ENCODE assay signal across 25 cellular contexts in genomic region chr17:79720705-79721295, GRCh38. TPM values are rescaled to one million over a fixed set of nuclear protein-coding genes. Genes with fewer than 3 reads are reported as not detected.
A peak's percentile ranks its signal among the peaks of the same experiment; 100 is the strongest.
DNase-seq lines count a peak whose midpoint lies in the region; ATAC-seq and TF ChIP-seq lines count a peak whose summit lies in the region.
"Had no signal": no experiment of that assay in that cellular context is flagged by ENCODE, and none has a peak within 500 bp of the region (broad histone marks: within the 10 kb centered on the region; RNA-seq: fewer than 3 reads in every experiment).

No MANE protein-coding gene starts in this region.

- H3K27me3 ChIP-seq in BE2C, result no peaks in the 10 kb centered on the region
- H3K27me3 ChIP-seq in SK-N-SH (ENCODE audit: insufficient read depth), result peaks cover 15% of the 10 kb centered on the region; the same call in 1 of the 2 replicates
- H3K27me3 ChIP-seq in neuronal stem cell (ENCODE audit: control insufficient read depth in 3 of 3, insufficient read depth in 3 of 3, low read depth in 1 of 3, low read length in 3 of 3), result peaks cover 0 to 16% (median 0%) of the 10 kb centered on the region in 3 experiments
- no peaks in the 10 kb centered on the region for H3K27me3 ChIP-seq in endodermal cell (ENCODE audit: control insufficient read depth, insufficient read depth, low read length, poor library complexity, severe bottlenecking)
- H3K27me3 ChIP-seq: Peyer's patch had no signal

- H3K9ac ChIP-seq in SK-N-SH (no peak overlapping the region), neuronal stem cell (ENCODE audit: low read depth, low read length, poor library complexity) (no peak overlapping the region), endodermal cell (ENCODE audit: extremely low read depth, low read length, poor library complexity, severe bottlenecking) (no peak overlapping the region)
- H3K9ac ChIP-seq: GM23248 had no signal

- H3K4me1 Mint-ChIP-seq in activated T-cell treated with anti-CD3 and anti-CD28 coated beads, Interleukin-2, amount 50 U/mL, for 72 hours (ENCODE audit: low read depth), result no peaks in the 10 kb centered on the region
- peaks cover 2% of the 10 kb centered on the region for H3K4me1 Mint-ChIP-seq in endodermal cell

- WGBS in SK-N-SH (ENCODE audit: low lambda C conversion rate), result 40% methylated on average over 15 of the region's 15 CpGs
- no CpG with 5 or more reads among the region's 15 CpGs for WGBS in neuronal stem cell (ENCODE audit: extremely low coverage in 2 of 2, insufficient read length in 2 of 2, insufficient replicate concordance in 1 of 2), 2 donors
- WGBS in endodermal cell (ENCODE audit: insufficient coverage in 1 of 2, insufficient read length in 1 of 2), 2 experiments, result 76 to 85% methylated on average over 3 to 11 of the region's 15 CpGs

- no peaks in the 10 kb centered on the region for H3K9me3 Mint-ChIP-seq in activated T-cell treated with anti-CD3 and anti-CD28 coated beads, Interleukin-2, amount 50 U/mL, for 72 hours
- H3K9me3 Mint-ChIP-seq in endodermal cell, result peaks cover 2% of the 10 kb centered on the region

- no peak overlapping the region for H2BK12ac ChIP-seq in neuronal stem cell (ENCODE audit: low read length)

- H3K4me3 Mint-ChIP-seq in activated T-cell treated with anti-CD3 and anti-CD28 coated beads, Interleukin-2, amount 50 U/mL, for 72 hours, result no peak overlapping the region
- no peak overlapping the region for H3K4me3 Mint-ChIP-seq in endodermal cell
- H3K4me3 Mint-ChIP-seq: H9 had no signal

- H3K9me2 ChIP-seq in SK-N-SH, result no peaks in the 10 kb centered on the region

- no peak for TF ChIP-seq EP300 in SK-N-SH (IDR thresholded peaks at IDR 0.05; ENCODE audit: borderline replicate concordance in 1 of 2, low read depth in 1 of 2, low read length in 1 of 2)

- H2BK5ac ChIP-seq in neuronal stem cell (ENCODE audit: low read length), result no peak overlapping the region

- H2BK15ac ChIP-seq in neuronal stem cell (ENCODE audit: low read length), result peak overlapping the region; percentile 30

- no peak overlapping the region for H3K27ac Mint-ChIP-seq in activated T-cell treated with anti-CD3 and anti-CD28 coated beads, Interleukin-2, amount 50 U/mL, for 72 hours
- no peak overlapping the region for H3K27ac Mint-ChIP-seq in endodermal cell

- no peaks in the 10 kb centered on the region for H3K36me3 Mint-ChIP-seq in activated T-cell treated with anti-CD3 and anti-CD28 coated beads, Interleukin-2, amount 50 U/mL, for 72 hours (ENCODE audit: insufficient read depth in 2 of 2)
- H3K36me3 Mint-ChIP-seq in endodermal cell (ENCODE audit: low read depth), result no peaks in the 10 kb centered on the region

- no peak overlapping the region for H3K4ac ChIP-seq in neuronal stem cell (ENCODE audit: low read length)

- H3K18ac ChIP-seq in neuronal stem cell (ENCODE audit: low read length), result no peak overlapping the region

- H4K91ac ChIP-seq in neuronal stem cell (ENCODE audit: low read depth, low read length, poor library complexity), result no peak overlapping the region

- no peaks in the 10 kb centered on the region for H3K27me3 Mint-ChIP-seq in activated T-cell treated with anti-CD3 and anti-CD28 coated beads, Interleukin-2, amount 50 U/mL, for 72 hours (ENCODE audit: low read depth)
- H3K27me3 Mint-ChIP-seq in endodermal cell (ENCODE audit: insufficient read depth), result peaks cover 1% of the 10 kb centered on the region

- H2AK5ac ChIP-seq in neuronal stem cell (ENCODE audit: low read depth, low read length), result no peak overlapping the region

- H3K36me3 ChIP-seq in BE2C (no peaks in the 10 kb centered on the region), SK-N-SH (replicated peaks in 1 of 2; ENCODE audit: control insufficient read depth in 1 of 2, insufficient read depth in 2 of 2, low read length in 1 of 2) (no peaks in the 10 kb centered on the region), neuronal stem cell (replicated peaks in 1 of 2; ENCODE audit: control insufficient read depth in 2 of 2, insufficient read depth in 2 of 2, low read length in 2 of 2) (no peaks in the 10 kb centered on the region), endodermal cell (ENCODE audit: control insufficient read depth, insufficient read depth, low read length) (no peaks in the 10 kb centered on the region)
- H3K36me3 ChIP-seq: Peyer's patch had no signal

- H4K8ac ChIP-seq in neuronal stem cell (ENCODE audit: low read depth, low read length), result no peak overlapping the region

- no peak for TF ChIP-seq RAD21 in SK-N-SH (IDR thresholded peaks at IDR 0.05; ENCODE audit: low read length)

- no peak overlapping the region for H3K4me3 ChIP-seq in BE2C (ENCODE audit: low read depth, low read length)
- H3K4me3 ChIP-seq in SK-N-SH (ENCODE audit: low read depth in 2 of 2, low read length in 1 of 2), result no peak overlapping the region
- H3K4me3 ChIP-seq in neuronal stem cell (ENCODE audit: low read length in 2 of 2), result no peak overlapping the region
- no peak overlapping the region for H3K4me3 ChIP-seq in endodermal cell (ENCODE audit: low read length)
- H3K4me3 ChIP-seq: GM12878, GM23248, Peyer's patch, SK-N-MC had no signal

- no peak overlapping the region for H3K4me2 ChIP-seq in SK-N-SH
- no peak overlapping the region for H3K4me2 ChIP-seq in neuronal stem cell (ENCODE audit: insufficient read depth, low read length, poor library complexity, severe bottlenecking)

- H4K20me1 ChIP-seq in SK-N-SH (ENCODE audit: insufficient read depth), result no peaks in the 10 kb centered on the region

- ATAC-seq in HG03521 (IDR thresholded peaks at IDR 0.05; ENCODE audit: unreplicated experiment) (no peak), GM18907 (IDR thresholded peaks at IDR 0.05; ENCODE audit: unreplicated experiment) (no peak)
- no peak for ATAC-seq in activated T-cell treated with anti-CD3 and anti-CD28 coated beads, Interleukin-2, amount 50 U/mL, for 72 hours (replicated peaks in 1 of 2)
- ATAC-seq: GM12878, Right ventricle myocardium inferior had no signal

- no peak overlapping the region for H3K14ac ChIP-seq in neuronal stem cell (ENCODE audit: low read length)

- H3K23ac ChIP-seq in neuronal stem cell (ENCODE audit: low read depth, low read length, poor library complexity), result no peak overlapping the region

- POLR2A ChIA-PET in HEK293T (lab: Yijun Ruan, JAX), result no interaction called here
- POLR2A ChIA-PET in SK-N-SH (lab: Yijun Ruan, JAX), result no interaction called here

- H2BK120ac ChIP-seq in neuronal stem cell (ENCODE audit: low read depth, low read length), result no peak overlapping the region

- H3K4me1 ChIP-seq in BE2C (peaks cover 10% of the 10 kb centered on the region), SK-N-SH (ENCODE audit: control insufficient read depth in 1 of 2, insufficient read depth in 2 of 2, low read depth in 1 of 2, low read length in 1 of 2) (peaks cover 0 to 11% of the 10 kb centered on the region in 2 experiments; a peak in 1 of 4 replicates), neuronal stem cell (ENCODE audit: control insufficient read depth in 2 of 2, insufficient read depth in 1 of 2, low read depth in 1 of 2, low read length in 2 of 2) (peaks cover 5 to 15% of the 10 kb centered on the region in 2 donors), endodermal cell (ENCODE audit: control insufficient read depth, insufficient read depth, low read length) (no peaks in the 10 kb centered on the region)
- H3K4me1 ChIP-seq: Peyer's patch had no signal

- no peak overlapping the region for H3K27ac ChIP-seq in SK-N-SH (ENCODE audit: low read depth in 2 of 2, low read length in 1 of 2)
- H3K27ac ChIP-seq in neuronal stem cell (replicated peaks; ENCODE audit: low read length), result no peak overlapping the region
- no peak overlapping the region for H3K27ac ChIP-seq in endodermal cell (ENCODE audit: low read depth, low read length)
- H3K27ac ChIP-seq: GM23248, Peyer's patch, SK-N-MC had no signal

- no peaks in the 10 kb centered on the region for H3K9me3 ChIP-seq in BE2C
- no peaks in the 10 kb centered on the region for H3K9me3 ChIP-seq in SK-N-SH
- H3K9me3 ChIP-seq in neuronal stem cell (replicated peaks in 1 of 2; ENCODE audit: control insufficient read depth in 2 of 2, insufficient read depth in 1 of 2, low read depth in 1 of 2, low read length in 2 of 2), result no peaks in the 10 kb centered on the region
- H3K9me3 ChIP-seq in endodermal cell (ENCODE audit: control insufficient read depth, low read length), result no peaks in the 10 kb centered on the region
- H3K9me3 ChIP-seq: Peyer's patch had no signal

- no peaks in the 10 kb centered on the region for H3K79me2 ChIP-seq in SK-N-SH (ENCODE audit: insufficient read depth)

- no peak for TF ChIP-seq CTCF in BE2C (IDR thresholded peaks at IDR 0.05; ENCODE audit: low read depth, low read length)
- TF ChIP-seq CTCF in SK-N-SH (IDR thresholded peaks at IDR 0.05), result no peak
- TF ChIP-seq CTCF in endodermal cell (conservative IDR thresholded peaks at IDR 0.05), result no peak

- peaks cover 2% of the 10 kb centered on the region for H3K79me1 ChIP-seq in neuronal stem cell (ENCODE audit: low read depth, low read length)

- CTCF ChIA-PET in HEK293T (lab: Yijun Ruan, JAX) (interaction anchor here (0.5 to 0.8 kb wide), 2 partner anchors 12 to 108 kb away, joined by 3 read pairs; no protein-coding TSS in a partner anchor), SK-N-SH (lab: Yijun Ruan, JAX) (interaction anchor here (0.8 to 5.9 kb wide), 7 partner anchors 12 to 675 kb away, joined by 3 to 34 read pairs (median 3); no protein-coding TSS in a partner anchor)

- DNase-seq in BE2C (peak; percentile 72), HEK293T (ENCODE audit: extremely low spot score) (peak; percentile 35), SK-N-SH (peak; percentile 79), neuronal stem cell (ENCODE audit: low spot score) (no peak), endodermal cell (no peak)
- DNase-seq in activated T-cell treated with anti-CD3 and anti-CD28 coated beads, Interleukin-2, amount 50 U/mL, for 72 hours, result no peak
- DNase-seq: 8988T, AML-193, DMS79 treated with DMSO at 0.1 percent for 48 hours, GM23248, H9, KG1, NCI-H1092, NCI-H1436, NCI-H2029, NCI-H2227 treated with DMSO at 0.1 percent for 48 hours, NCI-H510A, NCI-H774, Peyer's patch had no signal

- no peaks in the 10 kb centered on the region for H3F3A ChIP-seq in SK-N-SH (replicated peaks; ENCODE audit: insufficient read depth)

- H2AFZ ChIP-seq in SK-N-SH (ENCODE audit: low read depth) (no peak overlapping the region), neuronal stem cell (ENCODE audit: low read length) (no peak overlapping the region)
- H2AFZ ChIP-seq: GM23248 had no signal

RNA-seq across cellular contexts. Expression of gene ENPP7, which starts 9.9 kb away (rescaled TPM):
- not detected for polyA plus RNA-seq in BE2C (2012; ENCODE audit: insufficient read depth, insufficient read length, low read depth)
- not detected in 2 replicates for polyA plus RNA-seq in SK-N-SH (2012; rRNA removed)
- not detected in 2 replicates for polyA plus RNA-seq in SK-N-SH (2012; cell fraction: cytosol; rRNA removed)
- polyA plus RNA-seq in SK-N-SH (2012; cell fraction: nucleus; rRNA removed), result not detected in 2 replicates
- not detected for polyA plus RNA-seq in neuronal stem cell (2013, experiment 1 of 2)
- not detected for polyA plus RNA-seq in neuronal stem cell (2013, experiment 2 of 2)
- total RNA-seq in activated T-cell treated with anti-CD3 and anti-CD28 coated beads, Interleukin-2, amount 50 U/mL, for 72 hours, result not detected
- total RNA-seq in endodermal cell, result not detected
- polyA plus RNA-seq in endodermal cell (2013, experiment 1 of 2), result not detected
- polyA plus RNA-seq in endodermal cell (2013, experiment 2 of 2), result not detected
- total RNA-seq: GM23248, H9, Right ventricle myocardium inferior had no signal
- polyA plus RNA-seq: AG04450, GM23248 had no signal

RNA-seq across cellular contexts. Expression of gene CBX2, which starts 57.1 kb away (rescaled TPM):
- 46.9 TPM for polyA plus RNA-seq in BE2C (2012; ENCODE audit: insufficient read depth, insufficient read length, low read depth)
- 19.7 and 22.4 TPM in 2 replicates for polyA plus RNA-seq in SK-N-SH (2012; rRNA removed)
- polyA plus RNA-seq in SK-N-SH (2012; cell fraction: cytosol; rRNA removed), result 9.7 and 13.6 TPM in 2 replicates
- 42.0 and 52.6 TPM in 2 replicates for polyA plus RNA-seq in SK-N-SH (2012; cell fraction: nucleus; rRNA removed)
- 72.5 TPM for polyA plus RNA-seq in neuronal stem cell (2013, experiment 1 of 2)
- 70.8 TPM for polyA plus RNA-seq in neuronal stem cell (2013, experiment 2 of 2)
- 1 to 10 TPM; 2.4 to 5.6 TPM for total RNA-seq in activated T-cell treated with anti-CD3 and anti-CD28 coated beads, Interleukin-2, amount 50 U/mL, for 72 hours
- total RNA-seq in endodermal cell, result 10 to 100 TPM; 75.0 to 78.6 TPM
- 74.2 TPM for polyA plus RNA-seq in endodermal cell (2013, experiment 1 of 2)
- 70.5 TPM for polyA plus RNA-seq in endodermal cell (2013, experiment 2 of 2)

Comparison
In these comparisons a context has a peak if more than half of its experiments do, and no peak if none do; other contexts are left out.
1. DNase-seq: peak in BE2C (single experiment), HEK293T (single experiment) and SK-N-SH (single experiment); none in neuronal stem cell (single experiment), activated T-cell treated with anti-CD3 and anti-CD28 coated beads, Interleukin-2, amount 50 U/mL, for 72 hours (0 of 2) and endodermal cell (single experiment).
2. RNA of gene CBX2, which starts 57.1 kb away (total RNA-seq): 75.0 to 78.6 TPM in endodermal cell; 2.4 to 5.6 TPM in activated T-cell treated with anti-CD3 and anti-CD28 coated beads, Interleukin-2, amount 50 U/mL, for 72 hours; every median in the first group is over 10 times any median in the second.